In genomic region chr20:25065625-25066338, GRCh38 we compare ENCODE assay signal across 8 cellular contexts. TPM values are rescaled to one million over a fixed set of nuclear protein-coding genes. Genes with fewer than 3 reads are reported as not detected.
DNase-seq lines count a peak whose midpoint lies in the region; ATAC-seq and TF ChIP-seq lines count a peak whose summit lies in the region.

No MANE protein-coding gene starts in this region.

- no peaks in the 10 kb centered on the region for H3K9me3 Mint-ChIP-seq in neural crest cell

- no peak overlapping the region for H3K9ac ChIP-seq in fibroblast of lung (ENCODE audit: insufficient read depth, low read length)

- H2AFZ ChIP-seq in fibroblast of lung (ENCODE audit: low read length) = no peak overlapping the region

- H3K4me1 Mint-ChIP-seq in neural crest cell = peaks cover 25% of the 10 kb centered on the region

- H3K27ac ChIP-seq in fibroblast of lung (ENCODE audit: insufficient read depth, low read length) (no peak overlapping the region), tibial nerve (no peak overlapping the region)

- H3K4me2 ChIP-seq in fibroblast of lung (ENCODE audit: extremely low read depth, insufficient read depth, low read length) = no peak overlapping the region

- WGBS in tibial nerve, 2 donors = 29 to 33% methylated on average over 9 of the region's 9 CpGs

- no peaks in the 10 kb centered on the region for H4K20me1 ChIP-seq in fibroblast of lung (ENCODE audit: control insufficient read depth, extremely low read depth, insufficient read depth, low read length)

- H3K36me3 Mint-ChIP-seq in neural crest cell (ENCODE audit: low read depth) = no peaks in the 10 kb centered on the region

- peak; percentile 76 to 84 for TF ChIP-seq CTCF in fibroblast of lung (conservative IDR thresholded peaks at IDR 0.05 in 1 of 2, IDR thresholded peaks at IDR 0.05 in 1 of 2; ENCODE audit: low read depth in 1 of 2, low read length in 2 of 2)
- peak; percentile 87 for TF ChIP-seq CTCF in neural crest cell (conservative IDR thresholded peaks at IDR 0.05)
- TF ChIP-seq CTCF in tibial nerve (IDR thresholded peaks at IDR 0.05) = peak; percentile 73 to 94 (median 78)

- peaks cover 53% of the 10 kb centered on the region for H3K27me3 Mint-ChIP-seq in neural crest cell (ENCODE audit: low read depth)

- H3K27me3 ChIP-seq in fibroblast of lung (ENCODE audit: control insufficient read depth, insufficient read depth, low read length) (peaks cover 41% of the 10 kb centered on the region), tibial nerve (peaks cover 0 to 17% of the 10 kb centered on the region in 2 donors)

- H3K4me3 ChIP-seq in fibroblast of lung (replicated peaks in 1 of 4; ENCODE audit: control extremely low read depth in 1 of 4, insufficient read depth in 1 of 4, low read depth in 3 of 4, low read length in 4 of 4) (no peak overlapping the region), tibial nerve (no peak overlapping the region)

- H3K79me2 ChIP-seq in fibroblast of lung (ENCODE audit: control insufficient read depth, insufficient read depth, low read length) = no peaks in the 10 kb centered on the region

- ATAC-seq in HG02759 (IDR thresholded peaks at IDR 0.05; ENCODE audit: unreplicated experiment) = peak; percentile 73

- no peak for TF ChIP-seq POLR2A in tibial nerve (IDR thresholded peaks at IDR 0.05)

- peak in 1 of 2 donors; percentile 44 for TF ChIP-seq EP300 in tibial nerve (IDR thresholded peaks at IDR 0.05)

- H3K27ac Mint-ChIP-seq in neural crest cell (ENCODE audit: unreplicated experiment) = no peak overlapping the region

- DNase-seq in SHP77 (lab: John Stamatoyannopoulos, UW) (peak; percentile 25 to 48), SHP77 treated with DMSO at 0.1 percent for 48 hours (lab: John Stamatoyannopoulos, UW) (no peak), NCI-H526 (lab: John Stamatoyannopoulos, UW) (peak; percentile 59 to 88), fibroblast of lung (ENCODE audit: low read depth in 2 of 2) (peak; percentile 48 to 61), neural crest cell (ENCODE audit: low read depth, low spot score) (peak; percentile 48), tibial nerve (ENCODE audit: low spot score in 2 of 2) (peak; percentile 51 to 75)
- peak; percentile 72 for DNase-seq in activated T-cell treated with anti-CD3 and anti-CD28 coated beads, Interleukin-2, amount 50 U/mL, for 1 hour

- H3K9me3 ChIP-seq in fibroblast of lung (ENCODE audit: control insufficient read depth, insufficient read depth, low read depth, low read length) (no peaks in the 10 kb centered on the region), tibial nerve (no peaks in the 10 kb centered on the region)

- H3K4me3 Mint-ChIP-seq in neural crest cell = no peak overlapping the region

- H3K4me1 ChIP-seq in fibroblast of lung (ENCODE audit: control insufficient read depth, extremely low read depth, insufficient read depth, low read length) = no peaks in the 10 kb centered on the region
- peaks cover 0 to 12% (median 0%) of the 10 kb centered on the region in 4 donors for H3K4me1 ChIP-seq in tibial nerve

- H3K36me3 ChIP-seq in fibroblast of lung (ENCODE audit: control insufficient read depth, insufficient read depth, low read length) (no peaks in the 10 kb centered on the region), tibial nerve (no peaks in the 10 kb centered on the region)

RNA-seq across cellular contexts. Expression of gene ACSS1, which starts 7.8 kb away (rescaled TPM):
- 1.3 and 3.9 TPM in 2 replicates for total RNA-seq in fibroblast of lung
- polyA plus RNA-seq in fibroblast of lung = 0.53 and 3.4 TPM in 2 replicates
- polyA plus RNA-seq in fibroblast of lung (2012) = 0.61 and 3.4 TPM in 2 replicates
- 0.93 and 9.5 TPM in 2 replicates for polyA minus RNA-seq in fibroblast of lung (ENCODE audit: low replicate concordance)
- total RNA-seq in neural crest cell = 13.1 and 14.0 TPM in 2 replicates
- total RNA-seq in tibial nerve = 10 to 100 TPM; 38.5 to 55.5 (median 42.2) TPM

RNA-seq across cellular contexts. Expression of gene VSX1, which starts 16.2 kb away (rescaled TPM):
- total RNA-seq in fibroblast of lung (not detected in 2 replicates), neural crest cell (3.8 and 4.2 TPM in 2 replicates), tibial nerve (not detected)
- polyA plus RNA-seq in fibroblast of lung = not detected in 2 replicates
- polyA plus RNA-seq in fibroblast of lung (2012) = not detected in 2 replicates
- polyA minus RNA-seq in fibroblast of lung (ENCODE audit: low replicate concordance) = not detected in 2 replicates
